In genomic region chr9:120926397-120926928, GRCh38 we compare ENCODE assay signal across 8 cellular contexts. TPM values are rescaled to one million over a fixed set of nuclear protein-coding genes. Genes with fewer than 3 reads are reported as not detected.
DNase-seq lines count a peak whose midpoint lies in the region; ATAC-seq lines count a peak whose summit lies in the region.

TSS of gene TRAF1 (minus strand) at chr9:120926796. CDS start at chr9:120926075, 721 bp downstream.

- peak within 1 kb of the TSS; percentile 93 to 97 for H3K27ac ChIP-seq in aorta (ENCODE audit: low read depth in 1 of 2, low read length in 2 of 2)

- 42 to 43% methylated on average over 6 of the region's 6 CpGs for WGBS in aorta, 2 donors

- peaks cover 61% of the 10 kb centered on the region for H3K36me3 Mint-ChIP-seq in activated CD4-positive, alpha-beta T cell treated with anti-CD3 and anti-CD28 coated beads, Interleukin-2, amount 10 ng/mL, durations not matched to agents 7 days and 5 days (ENCODE audit: low read depth)

- intact Hi-C loops in T-helper 2 cell treated with Interferon-gamma antibody and Interleukin-4, amounts not matched to agents 100 ng/mL and 5 ng/mL, for 36 hours (cut with micrococcal nuclease), result loop anchor here (1.0 to 5.0 kb wide), 6 partner anchors 36 to 276 kb away; partner anchors contain the start of genes CNTRL, FBXW2, MEGF9 and RAB14
- intact Hi-C loops in aorta (cut with DNase I), result no loop called here

- CTCF ChIA-PET in activated CD4-positive, alpha-beta T cell treated with anti-CD3 and anti-CD28 coated beads, Interleukin-2, amount 10 ng/mL, durations not matched to agents 7 days and 5 days (lab: Charles Lee), result interaction anchor here (0.6 to 2.2 kb wide), 5 partner anchors 9 to 62 kb away, joined by 3 to 9 read pairs (median 3); no protein-coding TSS in a partner anchor

- peak within 1 kb of the TSS in 1 of 2 donors; percentile 16 for H3K4me3 ChIP-seq in aorta (ENCODE audit: low read length in 2 of 2)

- H3K4me3 Mint-ChIP-seq in activated CD4-positive, alpha-beta T cell treated with anti-CD3 and anti-CD28 coated beads, Interleukin-2, amount 10 ng/mL, durations not matched to agents 7 days and 5 days, result peak within 1 kb of the TSS; percentile 92

- H3K27ac Mint-ChIP-seq in activated CD4-positive, alpha-beta T cell treated with anti-CD3 and anti-CD28 coated beads, Interleukin-2, amount 10 ng/mL, durations not matched to agents 7 days and 5 days, result peak within 1 kb of the TSS; percentile 98

- H3K4me1 Mint-ChIP-seq in activated CD4-positive, alpha-beta T cell treated with anti-CD3 and anti-CD28 coated beads, Interleukin-2, amount 10 ng/mL, durations not matched to agents 7 days and 5 days, result peaks cover 84% of the 10 kb centered on the region

- H3K36me3 ChIP-seq in aorta (ENCODE audit: control insufficient read depth in 1 of 2, insufficient read depth in 2 of 2, low read length in 1 of 2), result no peaks in the 10 kb centered on the region

- H3K4me1 ChIP-seq in aorta (ENCODE audit: control insufficient read depth in 1 of 2, insufficient read depth in 2 of 2, low read length in 2 of 2), result peaks cover 0 to 8% of the 10 kb centered on the region in 2 donors

- POLR2A ChIA-PET in activated CD4-positive, alpha-beta T cell treated with anti-CD3 and anti-CD28 coated beads, Interleukin-2, amount 10 ng/mL, durations not matched to agents 7 days and 5 days (lab: Charles Lee), result interaction anchor here (0.6 to 1.6 kb wide), 4 partner anchors 31 to 54 kb away, joined by 3 to 6 read pairs (median 3); no protein-coding TSS in a partner anchor

- peak; percentile 40 for DNase-seq in activated CD4-positive, alpha-beta T cell treated with anti-CD3 and anti-CD28 coated beads, Interleukin-2, amount 10 ng/mL, durations not matched to agents 7 days and 5 days
- no peak for DNase-seq in activated CD4-positive, alpha-beta T cell treated with anti-CD3 and anti-CD28 coated beads for 4 hours
- DNase-seq in kidney tubule cell (ENCODE audit: low spot score), result peak; percentile 88
- DNase-seq in aorta, result no peak
- DNase-seq in DMS53 treated with DMSO at 0.1 percent for 48 hours (lab: John Stamatoyannopoulos, UW; ENCODE audit: unreplicated experiment), result no peak
- no peak for DNase-seq in D341Med (ENCODE audit: low spot score)

- no peaks in the 10 kb centered on the region for H3K9me3 ChIP-seq in aorta (ENCODE audit: control insufficient read depth, low read length)

- no peaks in the 10 kb centered on the region for H3K27me3 Mint-ChIP-seq in activated CD4-positive, alpha-beta T cell treated with anti-CD3 and anti-CD28 coated beads, Interleukin-2, amount 10 ng/mL, durations not matched to agents 7 days and 5 days

- H3K9me3 Mint-ChIP-seq in activated CD4-positive, alpha-beta T cell treated with anti-CD3 and anti-CD28 coated beads, Interleukin-2, amount 10 ng/mL, durations not matched to agents 7 days and 5 days, result no peaks in the 10 kb centered on the region

- no peaks in the 10 kb centered on the region for H3K27me3 ChIP-seq in aorta (ENCODE audit: control insufficient read depth in 1 of 2, insufficient read depth in 2 of 2, low read length in 1 of 2)

- peak; percentile 7 for ATAC-seq in HG03097 (IDR thresholded peaks at IDR 0.05; ENCODE audit: low FRiP score, unreplicated experiment)
- ATAC-seq in aorta (ENCODE audit: low FRiP score), result peak; percentile 2

RNA-seq across cellular contexts. Expression of gene TRAF1, which starts in this region (rescaled TPM):
- 10 to 100 TPM; 61.9 to 64.3 TPM for total RNA-seq in activated CD4-positive, alpha-beta T cell treated with anti-CD3 and anti-CD28 coated beads, Interleukin-2, amount 10 ng/mL, durations not matched to agents 7 days and 5 days
- 78.8 and 82.3 TPM in 2 replicates for total RNA-seq in T-helper 2 cell treated with Interferon-gamma antibody and Interleukin-4, amounts not matched to agents 100 ng/mL and 5 ng/mL, for 36 hours
- total RNA-seq in aorta, result 10 to 100 TPM; 19.8 to 25.7 TPM
- 10 to 100 TPM; 10.5 to 43.3 TPM for polyA plus RNA-seq in aorta

Comparison
In these comparisons a context has a peak if more than half of its experiments do, and no peak if none do; other contexts are left out.
1. DNase-seq: peak in activated CD4-positive, alpha-beta T cell treated with anti-CD3 and anti-CD28 coated beads, Interleukin-2, amount 10 ng/mL, durations not matched to agents 7 days and 5 days (single experiment) and kidney tubule cell (single experiment); none in activated CD4-positive, alpha-beta T cell treated with anti-CD3 and anti-CD28 coated beads for 4 hours (0 of 2), aorta (0 of 2), DMS53 treated with DMSO at 0.1 percent for 48 hours (single experiment) and D341Med (single experiment).